2 cellular contexts compared by ENCODE assay signal in genomic region chr10:25078659-25079429, GRCh38.
TF ChIP-seq lines count a peak whose summit lies in the region.

No MANE protein-coding gene starts in this region.

TF ChIP-seq in GM12878, 131 proteins besides CTCF, POLR2A, EP300 and RAD21:
- no peak for TF ChIP-seq ZNF384 (IDR thresholded peaks at IDR 0.05; ENCODE audit: borderline replicate concordance, low read depth, low read length)
- peak; percentile 24; the same call in 1 of the 2 replicates for TF ChIP-seq MTA2 (IDR thresholded peaks at IDR 0.05; ENCODE audit: low read depth)
- TF ChIP-seq MEF2A (IDR thresholded peaks at IDR 0.05; ENCODE audit: insufficient read depth, low read depth, low read length) = no peak
- TF ChIP-seq SIX5 (IDR thresholded peaks at IDR 0.05; ENCODE audit: low read depth, low read length, severe bottlenecking) = no peak
- TF ChIP-seq MLLT1 (IDR thresholded peaks at IDR 0.05) = 0 out of 2 replicates have a peak, but pooled peaks have one; percentile 17
- peak; percentile 42 to 70; a peak in 2 of 4 replicates for TF ChIP-seq IKZF2 (IDR thresholded peaks at IDR 0.05)
- no peak for TF ChIP-seq SUZ12 (IDR thresholded peaks at IDR 0.05; ENCODE audit: unreplicated experiment)
- no peak for TF ChIP-seq SREBF2 (IDR thresholded peaks at IDR 0.05; ENCODE audit: low read length)
- TF ChIP-seq IKZF1 (conservative IDR thresholded peaks at IDR 0.05) = peak; percentile 52; the same call in 1 of the 2 replicates
- peak; percentile 68 for TF ChIP-seq MEF2B (IDR thresholded peaks at IDR 0.05; ENCODE audit: partially characterized antibody, poor library complexity, severe bottlenecking)
- TF ChIP-seq RUNX3 (IDR thresholded peaks at IDR 0.05; ENCODE audit: low read length) = peak; percentile 34; the same call in 1 of the 2 replicates
- no peak for TF ChIP-seq TCF12 (IDR thresholded peaks at IDR 0.05; ENCODE audit: low read depth, low read length)

TF ChIP-seq in liver, 16 proteins besides CTCF, POLR2A, EP300 and RAD21:
- peak in 1 of 2 donors; percentile 62 for TF ChIP-seq EGR1 (IDR thresholded peaks at IDR 0.05; ENCODE audit: low read depth in 2 of 2)
- TF ChIP-seq FOXA1 (IDR thresholded peaks at IDR 0.05) = peak; percentile 16
- TF ChIP-seq HNF4G (IDR thresholded peaks at IDR 0.05) = peak; percentile 93
- TF ChIP-seq HNF4A (conservative IDR thresholded peaks at IDR 0.05) = peak; percentile 96 to 97
- peak; percentile 71 to 76 for TF ChIP-seq RXRA (IDR thresholded peaks at IDR 0.05)
- TF ChIP-seq ZBTB33 (IDR thresholded peaks at IDR 0.05) = peak; percentile 89
- TF ChIP-seq YY1 (IDR thresholded peaks at IDR 0.05) = peak; percentile 95
- no peak for TF ChIP-seq GABPA (IDR thresholded peaks at IDR 0.05 in 1 of 2, conservative IDR thresholded peaks at IDR 0.05 in 1 of 2)
- TF ChIP-seq TAF1 (conservative IDR thresholded peaks at IDR 0.05) = peak; percentile 81
- TF ChIP-seq NR2F2 (IDR thresholded peaks at IDR 0.05) = peak; percentile 14
- peak; percentile 77 for TF ChIP-seq MAX (IDR thresholded peaks at IDR 0.05)
- no peak for TF ChIP-seq ATF3 (IDR thresholded peaks at IDR 0.05)
- TF ChIP-seq REST (IDR thresholded peaks at IDR 0.05) = peak; percentile 77
- TF ChIP-seq SP1 (IDR thresholded peaks at IDR 0.05) = peak; percentile 95
- no peak for TF ChIP-seq FOXA2 (IDR thresholded peaks at IDR 0.05)
- peak; percentile 69 to 80 for TF ChIP-seq JUND (IDR thresholded peaks at IDR 0.05)
